ENCODE assay signal across 1 cellular context in genomic region chr10:78894841-78895195, GRCh38.
TF ChIP-seq lines count a peak whose summit lies in the region.

No MANE protein-coding gene starts in this region.

TF ChIP-seq in GM23338, 12 proteins besides CTCF, POLR2A, EP300 and RAD21:
- TF ChIP-seq, protein P1, sequence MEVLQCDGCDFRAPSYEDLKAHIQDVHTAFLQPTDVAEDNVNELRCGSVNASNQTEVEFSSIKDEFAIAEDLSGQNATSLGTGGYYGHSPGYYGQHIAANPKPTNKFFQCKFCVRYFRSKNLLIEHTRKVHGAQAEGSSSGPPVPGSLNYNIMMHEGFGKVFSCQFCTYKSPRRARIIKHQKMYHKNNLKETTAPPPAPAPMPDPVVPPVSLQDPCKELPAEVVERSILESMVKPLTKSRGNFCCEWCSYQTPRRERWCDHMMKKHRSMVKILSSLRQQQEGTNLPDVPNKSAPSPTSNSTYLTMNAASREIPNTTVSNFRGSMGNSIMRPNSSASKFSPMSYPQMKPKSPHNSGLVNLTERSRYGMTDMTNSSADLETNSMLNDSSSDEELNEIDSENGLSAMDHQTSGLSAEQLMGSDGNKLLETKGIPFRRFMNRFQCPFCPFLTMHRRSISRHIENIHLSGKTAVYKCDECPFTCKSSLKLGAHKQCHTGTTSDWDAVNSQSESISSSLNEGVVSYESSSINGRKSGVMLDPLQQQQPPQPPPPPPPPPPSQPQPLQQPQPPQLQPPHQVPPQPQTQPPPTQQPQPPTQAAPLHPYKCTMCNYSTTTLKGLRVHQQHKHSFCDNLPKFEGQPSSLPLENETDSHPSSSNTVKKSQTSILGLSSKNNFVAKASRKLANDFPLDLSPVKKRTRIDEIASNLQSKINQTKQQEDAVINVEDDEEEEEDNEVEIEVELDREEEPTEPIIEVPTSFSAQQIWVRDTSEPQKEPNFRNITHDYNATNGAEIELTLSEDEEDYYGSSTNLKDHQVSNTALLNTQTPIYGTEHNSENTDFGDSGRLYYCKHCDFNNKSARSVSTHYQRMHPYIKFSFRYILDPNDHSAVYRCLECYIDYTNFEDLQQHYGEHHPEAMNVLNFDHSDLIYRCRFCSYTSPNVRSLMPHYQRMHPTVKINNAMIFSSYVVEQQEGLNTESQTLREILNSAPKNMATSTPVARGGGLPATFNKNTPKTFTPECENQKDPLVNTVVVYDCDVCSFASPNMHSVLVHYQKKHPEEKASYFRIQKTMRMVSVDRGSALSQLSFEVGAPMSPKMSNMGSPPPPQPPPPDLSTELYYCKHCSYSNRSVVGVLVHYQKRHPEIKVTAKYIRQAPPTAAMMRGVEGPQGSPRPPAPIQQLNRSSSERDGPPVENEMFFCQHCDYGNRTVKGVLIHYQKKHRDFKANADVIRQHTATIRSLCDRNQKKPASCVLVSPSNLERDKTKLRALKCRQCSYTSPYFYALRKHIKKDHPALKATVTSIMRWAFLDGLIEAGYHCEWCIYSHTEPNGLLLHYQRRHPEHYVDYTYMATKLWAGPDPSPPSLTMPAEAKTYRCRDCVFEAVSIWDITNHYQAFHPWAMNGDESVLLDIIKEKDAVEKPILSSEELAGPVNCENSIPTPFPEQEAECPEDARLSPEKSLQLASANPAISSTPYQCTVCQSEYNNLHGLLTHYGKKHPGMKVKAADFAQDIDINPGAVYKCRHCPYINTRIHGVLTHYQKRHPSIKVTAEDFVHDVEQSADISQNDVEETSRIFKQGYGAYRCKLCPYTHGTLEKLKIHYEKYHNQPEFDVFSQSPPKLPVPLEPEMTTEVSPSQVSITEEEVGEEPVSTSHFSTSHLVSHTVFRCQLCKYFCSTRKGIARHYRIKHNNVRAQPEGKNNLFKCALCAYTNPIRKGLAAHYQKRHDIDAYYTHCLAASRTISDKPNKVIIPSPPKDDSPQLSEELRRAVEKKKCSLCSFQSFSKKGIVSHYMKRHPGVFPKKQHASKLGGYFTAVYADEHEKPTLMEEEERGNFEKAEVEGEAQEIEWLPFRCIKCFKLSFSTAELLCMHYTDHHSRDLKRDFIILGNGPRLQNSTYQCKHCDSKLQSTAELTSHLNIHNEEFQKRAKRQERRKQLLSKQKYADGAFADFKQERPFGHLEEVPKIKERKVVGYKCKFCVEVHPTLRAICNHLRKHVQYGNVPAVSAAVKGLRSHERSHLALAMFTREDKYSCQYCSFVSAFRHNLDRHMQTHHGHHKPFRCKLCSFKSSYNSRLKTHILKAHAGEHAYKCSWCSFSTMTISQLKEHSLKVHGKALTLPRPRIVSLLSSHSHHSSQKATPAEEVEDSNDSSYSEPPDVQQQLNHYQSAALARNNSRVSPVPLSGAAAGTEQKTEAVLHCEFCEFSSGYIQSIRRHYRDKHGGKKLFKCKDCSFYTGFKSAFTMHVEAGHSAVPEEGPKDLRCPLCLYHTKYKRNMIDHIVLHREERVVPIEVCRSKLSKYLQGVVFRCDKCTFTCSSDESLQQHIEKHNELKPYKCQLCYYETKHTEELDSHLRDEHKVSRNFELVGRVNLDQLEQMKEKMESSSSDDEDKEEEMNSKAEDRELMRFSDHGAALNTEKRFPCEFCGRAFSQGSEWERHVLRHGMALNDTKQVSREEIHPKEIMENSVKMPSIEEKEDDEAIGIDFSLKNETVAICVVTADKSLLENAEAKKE (CRISPR knock-in tag; IDR thresholded peaks at IDR 0.05): no peak
- TF ChIP-seq NANOG (IDR thresholded peaks at IDR 0.05; ENCODE audit: borderline replicate concordance): no peak
- TF ChIP-seq ZNF114 (CRISPR knock-in tag; IDR thresholded peaks at IDR 0.05): no peak
